8 cellular contexts compared by ENCODE assay signal in genomic region chr13:99982021-99982740, GRCh38. TPM values are rescaled to one million over a fixed set of nuclear protein-coding genes. Genes with fewer than 3 reads are reported as not detected.
DNase-seq lines count a peak whose midpoint lies in the region; ATAC-seq lines count a peak whose summit lies in the region.

No MANE protein-coding gene starts in this region.

- H3K36me3 Mint-ChIP-seq in natural killer cell treated with Interleukin-12 subunit alpha and Interleukin-12 subunit beta and Interleukin-15 and Interleukin-18, amount 100 ng/mL, for 72 hours = peaks cover 12% of the 10 kb centered on the region

- peaks cover 15 to 19% of the 10 kb centered on the region in 2 donors for H3K4me1 Mint-ChIP-seq in natural killer cell treated with Interleukin-12 subunit alpha and Interleukin-12 subunit beta and Interleukin-15 and Interleukin-18, amount 100 ng/mL, for 72 hours (ENCODE audit: low read depth in 2 of 2)

- H3K27ac Mint-ChIP-seq in natural killer cell treated with Interleukin-12 subunit alpha and Interleukin-12 subunit beta and Interleukin-15 and Interleukin-18, amount 100 ng/mL, for 72 hours = peak overlapping the region in 1 of 2 donors; percentile 41

- H3K27me3 Mint-ChIP-seq in natural killer cell treated with Interleukin-12 subunit alpha and Interleukin-12 subunit beta and Interleukin-15 and Interleukin-18, amount 100 ng/mL, for 72 hours = peaks cover 32 to 52% of the 10 kb centered on the region in 2 donors

- ATAC-seq in natural killer cell treated with Interleukin-12 subunit alpha and Interleukin-12 subunit beta and Interleukin-15 and Interleukin-18, amount 100 ng/mL, for 72 hours = peak; percentile 45 to 56
- ATAC-seq in HG03521 (IDR thresholded peaks at IDR 0.05; ENCODE audit: unreplicated experiment) (no peak), HG03159 (IDR thresholded peaks at IDR 0.05; ENCODE audit: unreplicated experiment) (no peak), HG03135 (IDR thresholded peaks at IDR 0.05; ENCODE audit: unreplicated experiment) (no peak)

- H3K9me3 Mint-ChIP-seq in natural killer cell treated with Interleukin-12 subunit alpha and Interleukin-12 subunit beta and Interleukin-15 and Interleukin-18, amount 100 ng/mL, for 72 hours = no peaks in the 10 kb centered on the region

- H3K4me3 Mint-ChIP-seq in natural killer cell treated with Interleukin-12 subunit alpha and Interleukin-12 subunit beta and Interleukin-15 and Interleukin-18, amount 100 ng/mL, for 72 hours = peak overlapping the region; percentile 47

- DNase-seq in COLO668 (lab: John Stamatoyannopoulos, UW; ENCODE audit: unreplicated experiment) (peak; percentile 96), NCI-H1092 (lab: John Stamatoyannopoulos, UW) (peak; percentile 46), SHP77 treated with DMSO at 0.1 percent for 48 hours (lab: John Stamatoyannopoulos, UW) (no peak)
- DNase-seq in natural killer cell treated with Interleukin-12 subunit alpha and Interleukin-12 subunit beta and Interleukin-15 and Interleukin-18, amount 100 ng/mL, for 72 hours (ENCODE audit: low spot score) = no peak

- H3K27ac ChIP-seq in cingulate gyrus (ENCODE audit: low read depth, low read length) = peak overlapping the region; percentile 83

RNA-seq across cellular contexts. Expression of gene ZIC2, which starts 0.6 kb away (rescaled TPM):
- 1 to 10 TPM in 1 of 2 donors, not detected in 1; 3.4 TPM for total RNA-seq in natural killer cell treated with Interleukin-12 subunit alpha and Interleukin-12 subunit beta and Interleukin-15 and Interleukin-18, amount 100 ng/mL, for 72 hours

RNA-seq across cellular contexts. Expression of gene ZIC5, which starts 10.6 kb away (rescaled TPM):
- not detected for total RNA-seq in natural killer cell treated with Interleukin-12 subunit alpha and Interleukin-12 subunit beta and Interleukin-15 and Interleukin-18, amount 100 ng/mL, for 72 hours

Comparison
In these comparisons a context has a peak if more than half of its experiments do, and no peak if none do; other contexts are left out.
1. DNase-seq: peak in COLO668 (single experiment) and NCI-H1092 (single experiment); none in natural killer cell treated with Interleukin-12 subunit alpha and Interleukin-12 subunit beta and Interleukin-15 and Interleukin-18, amount 100 ng/mL, for 72 hours (single experiment) and SHP77 treated with DMSO at 0.1 percent for 48 hours (single experiment).
2. ATAC-seq: peak in natural killer cell treated with Interleukin-12 subunit alpha and Interleukin-12 subunit beta and Interleukin-15 and Interleukin-18, amount 100 ng/mL, for 72 hours (2 of 2); none in HG03521 (single experiment), HG03159 (single experiment) and HG03135 (single experiment).